8 cellular contexts compared by ENCODE assay signal in genomic region chr15:92918881-92919280, GRCh38. TPM values are rescaled to one million over a fixed set of nuclear protein-coding genes. Genes with fewer than 3 reads are reported as not detected.
DNase-seq lines count a peak whose midpoint lies in the region; ATAC-seq and TF ChIP-seq lines count a peak whose summit lies in the region.
"Not testable (repeated sequence)": the region's sequence is repeated elsewhere in the genome, so short reads cannot be mapped to it uniquely, and the experiment has no call there.

No MANE protein-coding gene starts in this region.

- not testable (repeated sequence) for TF ChIP-seq POLR2A in uterus (IDR thresholded peaks at IDR 0.05)

- H3K4me1 Mint-ChIP-seq in activated naive CD4-positive, alpha-beta T cell treated with anti-CD3 and anti-CD28 coated beads for 36 hours (ENCODE audit: low read depth): peaks cover 85% of the 10 kb centered on the region
- H3K4me1 Mint-ChIP-seq in dendritic cell treated with granulocyte-macrophage colony-stimulating factor and Interleukin-4, amounts not matched to agents 40 ng/mL and 50 ng/mL, for 4 days (ENCODE audit: low read depth): peaks cover 81% of the 10 kb centered on the region
- peaks cover 88% of the 10 kb centered on the region for H3K4me1 Mint-ChIP-seq in stimulated activated effector memory CD8-positive, alpha-beta T cell treated with anti-CD3 and anti-CD28 coated beads, Interleukin-12 subunit alpha, Interleukin-12 subunit beta, amount 100 ng/mL, for 72 hours

- H3K36me3 ChIP-seq in neutrophil, uterus: not testable (repeated sequence)

- H3K9me3 Mint-ChIP-seq in activated naive CD4-positive, alpha-beta T cell treated with anti-CD3 and anti-CD28 coated beads for 36 hours; dendritic cell treated with granulocyte-macrophage colony-stimulating factor and Interleukin-4, amounts not matched to agents 40 ng/mL and 50 ng/mL, for 4 days; stimulated activated effector memory CD8-positive, alpha-beta T cell treated with anti-CD3 and anti-CD28 coated beads, Interleukin-12 subunit alpha, Interleukin-12 subunit beta, amount 100 ng/mL, for 72 hours: not testable (repeated sequence)

- H3K4me1 ChIP-seq in right cardiac atrium (ENCODE audit: control insufficient read depth, insufficient read depth, low read length): peaks cover 16% of the 10 kb centered on the region
- peaks cover 73 to 77% of the 10 kb centered on the region in 2 experiments for H3K4me1 ChIP-seq in neutrophil (ENCODE audit: control insufficient read depth in 1 of 2, insufficient read depth in 1 of 2, low read depth in 1 of 2, low read length in 1 of 2)
- H3K4me1 ChIP-seq in uterus: peaks cover 12 to 16% of the 10 kb centered on the region in 2 donors

- intact Hi-C loops in activated naive CD4-positive, alpha-beta T cell treated with anti-CD3 and anti-CD28 coated beads for 36 hours (cut with micrococcal nuclease): loop anchor here (1.0 kb wide), 6 partner anchors 15 to 122 kb away; no protein-coding TSS in a partner anchor
- intact Hi-C loops in dendritic cell treated with granulocyte-macrophage colony-stimulating factor and Interleukin-4, amounts not matched to agents 40 ng/mL and 50 ng/mL, for 4 days (cut with micrococcal nuclease): loop anchor here (1.0 kb wide), 1 partner anchor 122 kb away; no protein-coding TSS in a partner anchor
- intact Hi-C loops in right cardiac atrium (cut with DNase I): loop anchor here in 2 of 4 donors (2.0 to 5.0 kb wide), 2 partner anchors 110 to 112 kb away; no protein-coding TSS in a partner anchor
- intact Hi-C loops in uterus (cut with DNase I; ENCODE audit: low total_unique reads): loop anchor here (5.0 kb wide), 1 partner anchor 112 kb away; no protein-coding TSS in a partner anchor

- CTCF ChIA-PET in RWPE1 (lab: Yijun Ruan, JAX): not testable (repeated sequence)
- CTCF ChIA-PET in activated naive CD4-positive, alpha-beta T cell treated with anti-CD3 and anti-CD28 coated beads for 36 hours (lab: Charles Lee): interaction anchor here (0.7 to 8.8 kb wide), 5 partner anchors 12 to 281 kb away, joined by 3 to 61 read pairs (median 24); no protein-coding TSS in a partner anchor

- peaks cover 56% of the 10 kb centered on the region for H3K36me3 Mint-ChIP-seq in activated naive CD4-positive, alpha-beta T cell treated with anti-CD3 and anti-CD28 coated beads for 36 hours (ENCODE audit: low read depth)
- peaks cover 81% of the 10 kb centered on the region for H3K36me3 Mint-ChIP-seq in dendritic cell treated with granulocyte-macrophage colony-stimulating factor and Interleukin-4, amounts not matched to agents 40 ng/mL and 50 ng/mL, for 4 days (ENCODE audit: low read depth)
- H3K36me3 Mint-ChIP-seq in stimulated activated effector memory CD8-positive, alpha-beta T cell treated with anti-CD3 and anti-CD28 coated beads, Interleukin-12 subunit alpha, Interleukin-12 subunit beta, amount 100 ng/mL, for 72 hours: peaks cover 67% of the 10 kb centered on the region

- DNase-seq in RWPE1 (ENCODE audit: low spot score); activated naive CD4-positive, alpha-beta T cell treated with anti-CD3 and anti-CD28 coated beads for 36 hours; stimulated activated effector memory CD8-positive, alpha-beta T cell treated with anti-CD3 and anti-CD28 coated beads, Interleukin-12 subunit alpha, Interleukin-12 subunit beta, amount 100 ng/mL, for 72 hours (ENCODE audit: low spot score in 2 of 2); uterus: not testable (repeated sequence)
- DNase-seq in right cardiac atrium: peak in 1 of 3 donors; percentile 55

- not testable (repeated sequence) for TF ChIP-seq CTCF in C4-2B (conservative IDR thresholded peaks at IDR 0.05); RWPE1 (conservative IDR thresholded peaks at IDR 0.05; ENCODE audit: low read depth); neutrophil (IDR thresholded peaks at IDR 0.05); uterus (IDR thresholded peaks at IDR 0.05)

- peak overlapping the region; percentile 7 for H3K27ac Mint-ChIP-seq in activated naive CD4-positive, alpha-beta T cell treated with anti-CD3 and anti-CD28 coated beads for 36 hours
- H3K27ac Mint-ChIP-seq in dendritic cell treated with granulocyte-macrophage colony-stimulating factor and Interleukin-4, amounts not matched to agents 40 ng/mL and 50 ng/mL, for 4 days: peak overlapping the region; percentile 52
- H3K27ac Mint-ChIP-seq in stimulated activated effector memory CD8-positive, alpha-beta T cell treated with anti-CD3 and anti-CD28 coated beads, Interleukin-12 subunit alpha, Interleukin-12 subunit beta, amount 100 ng/mL, for 72 hours: peak overlapping the region; percentile 89

- H3K27me3 ChIP-seq in right cardiac atrium (ENCODE audit: control insufficient read depth, insufficient read depth); neutrophil; uterus: not testable (repeated sequence)

- not testable (repeated sequence) for H3K27me3 Mint-ChIP-seq in activated naive CD4-positive, alpha-beta T cell treated with anti-CD3 and anti-CD28 coated beads for 36 hours (ENCODE audit: low read depth); dendritic cell treated with granulocyte-macrophage colony-stimulating factor and Interleukin-4, amounts not matched to agents 40 ng/mL and 50 ng/mL, for 4 days

- 72% methylated on average over 9 of the region's 9 CpGs for WGBS in right cardiac atrium

- not testable (repeated sequence) for ATAC-seq in right cardiac atrium; stimulated activated effector memory CD8-positive, alpha-beta T cell treated with anti-CD3 and anti-CD28 coated beads, Interleukin-12 subunit alpha, Interleukin-12 subunit beta, amount 100 ng/mL, for 72 hours

- not testable (repeated sequence) for H3K4me3 Mint-ChIP-seq in activated naive CD4-positive, alpha-beta T cell treated with anti-CD3 and anti-CD28 coated beads for 36 hours; dendritic cell treated with granulocyte-macrophage colony-stimulating factor and Interleukin-4, amounts not matched to agents 40 ng/mL and 50 ng/mL, for 4 days; stimulated activated effector memory CD8-positive, alpha-beta T cell treated with anti-CD3 and anti-CD28 coated beads, Interleukin-12 subunit alpha, Interleukin-12 subunit beta, amount 100 ng/mL, for 72 hours

- H3K27ac ChIP-seq in C4-2B: 0 out of 2 replicates have a peak overlapping the region, but pooled peaks have one; percentile 14
- H3K27ac ChIP-seq in RWPE1: peak overlapping the region; percentile 49
- H3K27ac ChIP-seq in right cardiac atrium (ENCODE audit: low read length): peak overlapping the region; percentile 51
- peak overlapping the region; percentile 96 for H3K27ac ChIP-seq in neutrophil
- peak overlapping the region; percentile 67 to 87 for H3K27ac ChIP-seq in uterus

- H3K4me3 ChIP-seq in right cardiac atrium (ENCODE audit: low read length); neutrophil (ENCODE audit: low read depth in 1 of 2, low read length in 1 of 2); uterus: not testable (repeated sequence)

- H3K9me3 ChIP-seq in right cardiac atrium (ENCODE audit: control insufficient read depth, low read length); neutrophil; uterus: not testable (repeated sequence)

- POLR2A ChIA-PET in RWPE1 (lab: Yijun Ruan, JAX; ENCODE audit: low non-redundant PET): not testable (repeated sequence)

RNA-seq across cellular contexts. Expression of gene CHD2, which starts 18.8 kb away (rescaled TPM):
- total RNA-seq in activated naive CD4-positive, alpha-beta T cell treated with anti-CD3 and anti-CD28 coated beads for 36 hours: 100 to 1,000 TPM; 164 to 185 TPM
- total RNA-seq in right cardiac atrium: 10 to 100 TPM; 62.7 to 83.6 (median 65.1) TPM
- 28.4 TPM for polyA plus RNA-seq in right cardiac atrium
- 100 to 1,000 TPM in 3 of 4 donors, 10 to 100 TPM in 1; 71.0 to 166 (median 152) TPM for total RNA-seq in uterus

Comparison
In these comparisons a context has a peak if more than half of its experiments do, and no peak if none do; other contexts are left out.
1. H3K27ac ChIP-seq: peak in every context shown above with its lines; median percentile 96 in neutrophil; 77 in uterus; 51 in right cardiac atrium; 49 in RWPE1; 14 in C4-2B.
2. H3K27ac Mint-ChIP-seq: peak in every context shown above with its lines; median percentile 89 in stimulated activated effector memory CD8-positive, alpha-beta T cell treated with anti-CD3 and anti-CD28 coated beads, Interleukin-12 subunit alpha, Interleukin-12 subunit beta, amount 100 ng/mL, for 72 hours; 52 in dendritic cell treated with granulocyte-macrophage colony-stimulating factor and Interleukin-4, amounts not matched to agents 40 ng/mL and 50 ng/mL, for 4 days; 7 in activated naive CD4-positive, alpha-beta T cell treated with anti-CD3 and anti-CD28 coated beads for 36 hours.